ENCODE assay signal across 18 cellular contexts in the genomic region with DNA sequence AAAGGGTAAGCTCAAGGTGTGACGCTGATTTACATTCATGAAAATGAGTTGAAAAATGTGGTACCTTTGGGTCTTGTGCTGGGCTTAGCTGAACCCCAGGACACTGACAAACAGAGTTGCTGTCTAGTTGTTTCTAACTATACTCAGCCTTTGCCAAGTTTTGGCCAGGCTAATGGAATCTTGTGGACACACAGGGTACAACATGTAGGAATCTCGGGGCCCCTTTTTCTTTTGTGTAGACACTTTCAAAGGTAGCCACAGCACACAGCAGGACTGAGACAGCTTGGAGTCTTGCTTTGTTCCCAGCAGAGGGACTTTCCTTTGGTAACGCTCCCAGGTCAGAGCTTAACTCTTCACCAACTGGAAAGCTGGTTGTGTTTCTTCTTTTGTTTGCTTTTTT. TPM values are rescaled to one million over a fixed set of nuclear protein-coding genes. Genes with fewer than 3 reads are reported as not detected.
"Had no signal": no experiment of that assay in that cellular context is flagged by ENCODE, and none has a peak within 500 bp of the region (broad histone marks: within the 10 kb centered on the region; RNA-seq: fewer than 3 reads in every experiment).

No MANE protein-coding gene starts in this region.

- FAIRE-seq: keratinocyte, pancreas had no signal

- H3K9me3 ChIP-seq: body of pancreas, left lung, pancreas, thoracic aorta, vagina had no signal

- DNase-seq: activated CD4-positive, alpha-beta T cell treated with anti-CD3 and anti-CD28 coated beads, Interleukin-2, amount 10 ng/mL, durations not matched to agents 24 days and 14 days; activated naive CD4-positive, alpha-beta T cell treated with anti-CD3 and anti-CD28 coated beads for 36 hours; body of pancreas; erythroblast; hippocampal formation; left lung; pancreas; stimulated activated CD4-positive, alpha-beta T cell treated with anti-CD3 and anti-CD28 coated beads, Interleukin-15, amount 100 ng/mL, for 24 hours; stimulated activated CD4-positive, alpha-beta T cell treated with anti-CD3 and anti-CD28 coated beads, Interleukin-4, amount 100 ng/mL, for 24 hours; stimulated activated naive CD8-positive, alpha-beta T cell treated with anti-CD3 and anti-CD28 coated beads, Interleukin-15, amount 100 ng/mL, for 72 hours had no signal

- H3K4me3 Mint-ChIP-seq: activated CD4-positive, alpha-beta T cell treated with anti-CD3 and anti-CD28 coated beads, Interleukin-2, amount 10 ng/mL, durations not matched to agents 24 days and 14 days; activated naive CD4-positive, alpha-beta T cell treated with anti-CD3 and anti-CD28 coated beads for 36 hours; activated T-helper 1 cell treated with anti-CD3 and anti-CD28 coated beads, Interleukin-12 subunit alpha, Interleukin-12 subunit beta, Interleukin-2, Interleukin-4 antibody, amounts not matched to agents 30 ng/mL and 10 ng/mL and 1 ng/mL, durations not matched to agents 14 hours and 24 hours and 36 hours; dendritic cell treated with granulocyte-macrophage colony-stimulating factor and Interleukin-4, amounts not matched to agents 40 ng/mL and 50 ng/mL, for 4 days; nephron; stimulated activated naive CD8-positive, alpha-beta T cell treated with anti-CD3 and anti-CD28 coated beads, Interleukin-15, amount 100 ng/mL, for 72 hours; T-helper 1 cell treated with Interleukin-12 subunit alpha and Interleukin-12 subunit beta and Interleukin-4 antibody, amounts not matched to agents 30 μg/mL and 1 μg/mL, for 36 hours had no signal

- H3K27ac Mint-ChIP-seq: activated CD4-positive, alpha-beta T cell treated with anti-CD3 and anti-CD28 coated beads, Interleukin-2, amount 10 ng/mL, durations not matched to agents 24 days and 14 days; activated naive CD4-positive, alpha-beta T cell treated with anti-CD3 and anti-CD28 coated beads for 36 hours; activated T-helper 1 cell treated with anti-CD3 and anti-CD28 coated beads, Interleukin-12 subunit alpha, Interleukin-12 subunit beta, Interleukin-2, Interleukin-4 antibody, amounts not matched to agents 30 ng/mL and 10 ng/mL and 1 ng/mL, durations not matched to agents 14 hours and 24 hours and 36 hours; dendritic cell treated with granulocyte-macrophage colony-stimulating factor and Interleukin-4, amounts not matched to agents 40 ng/mL and 50 ng/mL, for 4 days; stimulated activated naive CD8-positive, alpha-beta T cell treated with anti-CD3 and anti-CD28 coated beads, Interleukin-15, amount 100 ng/mL, for 72 hours; T-helper 1 cell treated with Interleukin-12 subunit alpha and Interleukin-12 subunit beta and Interleukin-4 antibody, amounts not matched to agents 30 μg/mL and 1 μg/mL, for 36 hours had no signal

- H3K4me3 ChIP-seq: body of pancreas, left lung, pancreas, thoracic aorta, vagina had no signal

- H3K27ac ChIP-seq: body of pancreas, left lung, pancreas, thoracic aorta, vagina had no signal

- H3K36me3 ChIP-seq: left lung, pancreas, thoracic aorta, vagina had no signal

- H3K9me3 Mint-ChIP-seq: activated CD4-positive, alpha-beta T cell treated with anti-CD3 and anti-CD28 coated beads, Interleukin-2, amount 10 ng/mL, durations not matched to agents 24 days and 14 days; activated naive CD4-positive, alpha-beta T cell treated with anti-CD3 and anti-CD28 coated beads for 36 hours; activated T-helper 1 cell treated with anti-CD3 and anti-CD28 coated beads, Interleukin-12 subunit alpha, Interleukin-12 subunit beta, Interleukin-2, Interleukin-4 antibody, amounts not matched to agents 30 ng/mL and 10 ng/mL and 1 ng/mL, durations not matched to agents 14 hours and 24 hours and 36 hours; dendritic cell treated with granulocyte-macrophage colony-stimulating factor and Interleukin-4, amounts not matched to agents 40 ng/mL and 50 ng/mL, for 4 days; nephron; stimulated activated naive CD8-positive, alpha-beta T cell treated with anti-CD3 and anti-CD28 coated beads, Interleukin-15, amount 100 ng/mL, for 72 hours; T-helper 1 cell treated with Interleukin-12 subunit alpha and Interleukin-12 subunit beta and Interleukin-4 antibody, amounts not matched to agents 30 μg/mL and 1 μg/mL, for 36 hours had no signal

- H3K27me3 ChIP-seq: body of pancreas, left lung, pancreas, vagina had no signal

- H3K27me3 Mint-ChIP-seq: dendritic cell treated with granulocyte-macrophage colony-stimulating factor and Interleukin-4, amounts not matched to agents 40 ng/mL and 50 ng/mL, for 4 days had no signal

- H3K4me1 ChIP-seq: body of pancreas, left lung, pancreas, vagina had no signal

RNA-seq across cellular contexts. Expression of a gene that starts 7.8 kb away (rescaled TPM):
- total RNA-seq: activated CD4-positive, alpha-beta T cell treated with anti-CD3 and anti-CD28 coated beads, Interleukin-2, amount 10 ng/mL, durations not matched to agents 24 days and 14 days; activated naive CD4-positive, alpha-beta T cell treated with anti-CD3 and anti-CD28 coated beads for 36 hours; activated T-helper 1 cell treated with anti-CD3 and anti-CD28 coated beads, Interleukin-12 subunit alpha, Interleukin-12 subunit beta, Interleukin-2, Interleukin-4 antibody, amounts not matched to agents 30 ng/mL and 10 ng/mL and 1 ng/mL, durations not matched to agents 14 hours and 24 hours and 36 hours; left lung; thoracic aorta; vagina had no signal
- polyA plus RNA-seq: adipose tissue, keratinocyte had no signal
